Comparison of ENCODE assay signal across 16 cellular contexts in genomic region chr22:43006016-43006505, GRCh38.
"Had no signal": no experiment of that assay in that cellular context is flagged by ENCODE, and none has a peak within 500 bp of the region (broad histone marks: within the 10 kb centered on the region; RNA-seq: fewer than 3 reads in every experiment).

No MANE protein-coding gene starts in this region.

- H3K27ac Mint-ChIP-seq: memory B cell had no signal

- H3K9me3 Mint-ChIP-seq: activated T-cell treated with anti-CD3 and anti-CD28 coated beads, Interleukin-2, amount 50 U/mL, for 4 hours; memory B cell; stimulated activated effector memory CD8-positive, alpha-beta T cell treated with anti-CD3 and anti-CD28 coated beads, Interleukin-12 subunit alpha, Interleukin-12 subunit beta, amount 100 ng/mL, for 72 hours had no signal

- H3K27ac ChIP-seq: cardiac muscle cell, esophagus squamous epithelium, parathyroid adenoma had no signal

- DNase-seq: activated CD4-positive, alpha-beta T cell treated with anti-CD3 and anti-CD28 coated beads for 1 hour; activated CD4-positive, alpha-beta T cell treated with anti-CD3 and anti-CD28 coated beads, Interleukin-2, amount 50 U/mL, for 48 hours; activated CD8-positive, alpha-beta memory T cell treated with anti-CD3 and anti-CD28 coated beads, Interleukin-2, amount 10 ng/mL, durations not matched to agents 7 days and 5 days; activated gamma-delta T cell; activated T-cell treated with anti-CD3 and anti-CD28 coated beads, Interleukin-2, amount 50 U/mL, for 4 hours; esophagus squamous epithelium; foreskin fibroblast; glutamatergic neuron; retina; tibial artery had no signal

- H3K36me3 ChIP-seq: ascending aorta, cardiac muscle cell, esophagus squamous epithelium, tibial artery had no signal

- H3K36me3 Mint-ChIP-seq: stimulated activated effector memory CD8-positive, alpha-beta T cell treated with anti-CD3 and anti-CD28 coated beads, Interleukin-12 subunit alpha, Interleukin-12 subunit beta, amount 100 ng/mL, for 72 hours had no signal

- ATAC-seq: activated CD8-positive, alpha-beta memory T cell treated with anti-CD3 and anti-CD28 coated beads, Interleukin-2, amount 10 ng/mL, durations not matched to agents 7 days and 5 days; activated T-cell treated with anti-CD3 and anti-CD28 coated beads, Interleukin-2, amount 50 U/mL, for 4 hours; stimulated activated effector memory CD8-positive, alpha-beta T cell treated with anti-CD3 and anti-CD28 coated beads, Interleukin-12 subunit alpha, Interleukin-12 subunit beta, amount 100 ng/mL, for 72 hours had no signal

- H2AFZ ChIP-seq: parathyroid adenoma had no signal

- H3K9me3 ChIP-seq: ascending aorta, esophagus squamous epithelium, tibial artery had no signal

- H3K4me3 Mint-ChIP-seq: activated CD8-positive, alpha-beta memory T cell treated with anti-CD3 and anti-CD28 coated beads, Interleukin-2, amount 10 ng/mL, durations not matched to agents 7 days and 5 days; activated T-cell treated with anti-CD3 and anti-CD28 coated beads, Interleukin-2, amount 50 U/mL, for 4 hours; memory B cell; stimulated activated effector memory CD8-positive, alpha-beta T cell treated with anti-CD3 and anti-CD28 coated beads, Interleukin-12 subunit alpha, Interleukin-12 subunit beta, amount 100 ng/mL, for 72 hours had no signal

- H3K4me3 ChIP-seq: ascending aorta, cardiac muscle cell, esophagus squamous epithelium, skin epidermis, tibial artery had no signal

- H3K9ac ChIP-seq: parathyroid adenoma had no signal

- H3K27me3 Mint-ChIP-seq: activated CD8-positive, alpha-beta memory T cell treated with anti-CD3 and anti-CD28 coated beads, Interleukin-2, amount 10 ng/mL, durations not matched to agents 7 days and 5 days; memory B cell had no signal

- H3K27me3 ChIP-seq: ascending aorta, cardiac muscle cell, esophagus squamous epithelium, tibial artery had no signal
